27 cellular contexts compared by ENCODE assay signal in the genomic region with DNA sequence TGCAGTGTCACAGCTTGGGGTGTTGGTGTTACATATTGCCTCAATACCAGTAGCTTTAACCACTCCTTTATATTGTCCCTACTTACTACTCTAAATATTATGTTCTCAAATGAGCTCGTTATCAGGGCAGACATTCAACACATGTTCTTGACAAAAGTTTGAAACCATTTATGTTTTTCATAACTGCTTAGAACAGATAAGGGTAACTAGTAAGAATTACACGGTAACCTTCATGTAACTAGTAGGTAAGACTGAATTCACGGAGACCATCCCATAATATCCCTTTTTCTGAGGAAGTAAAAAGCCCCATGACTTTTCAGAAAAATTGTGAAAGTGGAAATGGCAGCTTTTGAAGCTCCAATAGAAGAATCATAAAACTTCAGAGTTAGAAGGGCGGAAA.
"Had no signal": no experiment of that assay in that cellular context is flagged by ENCODE, and none has a peak within 500 bp of the region (broad histone marks: within the 10 kb centered on the region; RNA-seq: fewer than 3 reads in every experiment).

No MANE protein-coding gene starts in this region.

- H3K27me3 ChIP-seq: colonic mucosa, dorsolateral prefrontal cortex, esophagus muscularis mucosa, esophagus squamous epithelium, gastrocnemius medialis, gastroesophageal sphincter, heart left ventricle, heart right ventricle, hepatocyte had no signal

- H3K9me3 ChIP-seq: colonic mucosa, esophagus muscularis mucosa, esophagus squamous epithelium, gastrocnemius medialis, gastroesophageal sphincter, heart left ventricle, heart right ventricle had no signal

- FAIRE-seq: endometrium, endothelial cell of umbilical vein had no signal

- H2AFZ ChIP-seq: hepatocyte had no signal

- H3K4me3 ChIP-seq: colonic mucosa, coronary artery, dorsolateral prefrontal cortex, esophagus muscularis mucosa, esophagus squamous epithelium, gastrocnemius medialis, gastroesophageal sphincter, heart left ventricle, heart right ventricle, hepatocyte had no signal

- H3K4me2 ChIP-seq: hepatocyte had no signal

- H3K79me2 ChIP-seq: hepatocyte had no signal

- H3K4me1 ChIP-seq: colonic mucosa, esophagus muscularis mucosa, esophagus squamous epithelium, foreskin keratinocyte, gastrocnemius medialis, gastroesophageal sphincter, heart left ventricle, heart right ventricle had no signal

- H3K36me3 ChIP-seq: colonic mucosa, esophagus muscularis mucosa, esophagus squamous epithelium, gastrocnemius medialis, gastroesophageal sphincter, heart left ventricle, heart right ventricle had no signal

- ATAC-seq: effector memory CD8-positive, alpha-beta T cell; esophagus mucosa; foreskin keratinocyte; gastrocnemius medialis; gastroesophageal sphincter; heart left ventricle; heart right ventricle had no signal

- H3K27ac ChIP-seq: colonic mucosa, coronary artery, dorsolateral prefrontal cortex, epithelial cell of prostate, esophagus muscularis mucosa, esophagus squamous epithelium, foreskin keratinocyte, gastrocnemius medialis, gastroesophageal sphincter, heart left ventricle, heart right ventricle, hepatocyte had no signal

- DNase-seq: colonic mucosa; cortex of kidney; dermis blood vessel endothelial cell; dorsolateral prefrontal cortex; effector CD4-positive, alpha-beta T cell; effector CD8-positive, alpha-beta T cell; effector memory CD4-positive, alpha-beta T cell; effector memory CD8-positive, alpha-beta T cell; endodermal cell; erythroblast; esophagus squamous epithelium; foreskin fibroblast; foreskin keratinocyte; foreskin melanocyte; gastrocnemius medialis; glutamatergic neuron; head of caudate nucleus; heart left ventricle; heart right ventricle had no signal
